In genomic region chr10:61164458-61165160, GRCh38 we compare ENCODE assay signal across 1 cellular context.
TF ChIP-seq lines count a peak whose summit lies in the region.

No MANE protein-coding gene starts in this region.

TF ChIP-seq in K562, 482 proteins besides CTCF, POLR2A, EP300 and RAD21 (continued from another document):
- TF ChIP-seq PBX2 (CRISPR knock-in tag; IDR thresholded peaks at IDR 0.05; ENCODE audit: low read depth) (no peak), PBX2 (tag; conservative IDR thresholded peaks at IDR 0.05; ENCODE audit: low read depth) (peak; percentile 65)
